ENCODE assay signal across 8 cellular contexts in genomic region chr19:1855040-1855827, GRCh38. TPM values are rescaled to one million over a fixed set of nuclear protein-coding genes. Genes with fewer than 3 reads are reported as not detected.
A peak's percentile ranks its signal among the peaks of the same experiment; 100 is the strongest.
DNase-seq lines count a peak whose midpoint lies in the region; ATAC-seq, FAIRE-seq and TF ChIP-seq lines count a peak whose summit lies in the region.

No MANE protein-coding gene starts in this region.

- H3K4me3 Mint-ChIP-seq in activated naive CD4-positive, alpha-beta T cell treated with anti-CD3 and anti-CD28 coated beads, Interleukin-2, amount 50 U/mL, for 24 hours, result peak overlapping the region; percentile 78
- peak overlapping the region; percentile 81 for H3K4me3 Mint-ChIP-seq in glutamatergic neuron (ENCODE audit: unreplicated experiment)

- peak overlapping the region; percentile 10 for H2BK12ac ChIP-seq in trophoblast cell (ENCODE audit: low read length)

- no peak for TF ChIP-seq POLR2A in A549 (IDR thresholded peaks at IDR 0.05; ENCODE audit: low read length)

- H3K79me1 ChIP-seq in trophoblast cell (ENCODE audit: low read length), result peaks cover 4% of the 10 kb centered on the region

- CTCF ChIA-PET in A549 (lab: Yijun Ruan, JAX), result interaction anchor here (0.8 to 7.4 kb wide), 3 partner anchors 9 to 27 kb away, joined by 4 to 60 read pairs (median 5); no protein-coding TSS in a partner anchor

- no peaks in the 10 kb centered on the region for H3K27me3 Mint-ChIP-seq in activated naive CD4-positive, alpha-beta T cell treated with anti-CD3 and anti-CD28 coated beads, Interleukin-2, amount 50 U/mL, for 24 hours
- H3K27me3 Mint-ChIP-seq in glutamatergic neuron (ENCODE audit: unreplicated experiment), result peaks cover 14% of the 10 kb centered on the region

- TF ChIP-seq EP300 in A549 (IDR thresholded peaks at IDR 0.05), result no peak

- H4K8ac ChIP-seq in trophoblast cell (ENCODE audit: low read depth, low read length), result peak overlapping the region; percentile 62

- peaks cover 59% of the 10 kb centered on the region for H3K4me1 Mint-ChIP-seq in activated naive CD4-positive, alpha-beta T cell treated with anti-CD3 and anti-CD28 coated beads, Interleukin-2, amount 50 U/mL, for 24 hours
- peaks cover 16% of the 10 kb centered on the region for H3K4me1 Mint-ChIP-seq in glutamatergic neuron (ENCODE audit: low read depth, unreplicated experiment)

- peak overlapping the region; percentile 40 for H4K12ac ChIP-seq in trophoblast cell (ENCODE audit: low read depth, low read length)

- H4K91ac ChIP-seq in trophoblast cell (ENCODE audit: low read depth, low read length), result peak overlapping the region; percentile 69

- H3K36me3 ChIP-seq in SJCRH30, result no peaks in the 10 kb centered on the region
- peaks cover 0 to 3% of the 10 kb centered on the region in 2 experiments for H3K36me3 ChIP-seq in trophoblast cell (ENCODE audit: control insufficient read depth in 1 of 2, insufficient read depth in 2 of 2, low read length in 2 of 2)
- H3K36me3 ChIP-seq in upper lobe of right lung, result no peaks in the 10 kb centered on the region

- H3K4me1 ChIP-seq in A549, result peaks cover 77% of the 10 kb centered on the region
- H3K4me1 ChIP-seq in SJCRH30, result peaks cover 15% of the 10 kb centered on the region
- peaks cover 22 to 24% of the 10 kb centered on the region in 2 experiments for H3K4me1 ChIP-seq in trophoblast cell (ENCODE audit: control insufficient read depth in 1 of 2, insufficient read depth in 2 of 2, low read length in 2 of 2)
- H3K4me1 ChIP-seq in upper lobe of right lung, result peaks cover 73% of the 10 kb centered on the region

- POLR2A ChIA-PET in A549 (lab: Yijun Ruan, JAX), result interaction anchor here (0.6 to 1.0 kb wide), 5 partner anchors 9 to 611 kb away, joined by 3 to 4 read pairs (median 3); no protein-coding TSS in a partner anchor

- DNase-seq in A549 (ENCODE audit: low read depth in 1 of 2, low spot score in 1 of 2) (peak; percentile 70 to 91), SJCRH30 (peak; percentile 90 to 92), glutamatergic neuron (peak; percentile 98), trophoblast cell (peak; percentile 62 to 71), upper lobe of right lung (peak; percentile 94)

- H3K4me3 ChIP-seq in A549, result peak overlapping the region; percentile 31; the same call in 2 of the 3 replicates
- peak overlapping the region; percentile 65 for H3K4me3 ChIP-seq in SJCRH30
- no peak overlapping the region for H3K4me3 ChIP-seq in trophoblast cell (ENCODE audit: low read depth, low read length)
- peak overlapping the region; percentile 51 for H3K4me3 ChIP-seq in upper lobe of right lung

- peak overlapping the region; percentile 60 for H3K18ac ChIP-seq in trophoblast cell (ENCODE audit: low read length)

- H3K9me3 ChIP-seq in A549, result no peaks in the 10 kb centered on the region
- no peaks in the 10 kb centered on the region for H3K9me3 ChIP-seq in SJCRH30 (replicated peaks)
- H3K9me3 ChIP-seq in trophoblast cell (ENCODE audit: insufficient read depth, low read depth, low read length), result peaks cover 3% of the 10 kb centered on the region
- H3K9me3 ChIP-seq in upper lobe of right lung, result no peaks in the 10 kb centered on the region

- peak overlapping the region; percentile 55 for H2AFZ ChIP-seq in trophoblast cell (ENCODE audit: insufficient read depth, low read length, poor library complexity)

- FAIRE-seq in A549 (lab: Jason Lieb, UNC), result no peak

- no peaks in the 10 kb centered on the region for H3K9me3 Mint-ChIP-seq in activated naive CD4-positive, alpha-beta T cell treated with anti-CD3 and anti-CD28 coated beads, Interleukin-2, amount 50 U/mL, for 24 hours
- peaks cover 19% of the 10 kb centered on the region for H3K9me3 Mint-ChIP-seq in glutamatergic neuron (ENCODE audit: unreplicated experiment)

- TF ChIP-seq RAD21 in A549 (conservative IDR thresholded peaks at IDR 0.05 in 1 of 2, IDR thresholded peaks at IDR 0.05 in 1 of 2), result no peak

- H2AK5ac ChIP-seq in trophoblast cell (ENCODE audit: low read length), result peak overlapping the region; percentile 50

- no peak for TF ChIP-seq CTCF in A549 (IDR thresholded peaks at IDR 0.05)
- no peak for TF ChIP-seq CTCF in glutamatergic neuron (IDR thresholded peaks at IDR 0.05; ENCODE audit: partially characterized antibody, unreplicated experiment)
- TF ChIP-seq CTCF in upper lobe of right lung (IDR thresholded peaks at IDR 0.05), result no peak

- ATAC-seq in A549 (peak; percentile 51 to 80), GM18867 (IDR thresholded peaks at IDR 0.05; ENCODE audit: unreplicated experiment) (peak; percentile 53), HG03521 (IDR thresholded peaks at IDR 0.05; ENCODE audit: unreplicated experiment) (peak; percentile 39), upper lobe of right lung (peak; percentile 80)

- H3K4me2 ChIP-seq in A549 (peak overlapping the region; percentile 99), trophoblast cell (ENCODE audit: low read length) (peak overlapping the region; percentile 40)

- peaks cover 3% of the 10 kb centered on the region for H3K79me2 ChIP-seq in trophoblast cell (ENCODE audit: control insufficient read depth, insufficient read depth, low read length, poor library complexity)

- H3K14ac ChIP-seq in trophoblast cell (ENCODE audit: low read length), result peak overlapping the region; percentile 61

- H3K36me3 Mint-ChIP-seq in activated naive CD4-positive, alpha-beta T cell treated with anti-CD3 and anti-CD28 coated beads, Interleukin-2, amount 50 U/mL, for 24 hours, result no peaks in the 10 kb centered on the region
- H3K36me3 Mint-ChIP-seq in glutamatergic neuron (ENCODE audit: unreplicated experiment), result no peaks in the 10 kb centered on the region

- peak overlapping the region; percentile 31 for H3K9ac ChIP-seq in trophoblast cell (ENCODE audit: low read length)

- peak overlapping the region; percentile 79 for H3K27ac Mint-ChIP-seq in activated naive CD4-positive, alpha-beta T cell treated with anti-CD3 and anti-CD28 coated beads, Interleukin-2, amount 50 U/mL, for 24 hours
- peak overlapping the region; percentile 99 for H3K27ac Mint-ChIP-seq in glutamatergic neuron (ENCODE audit: unreplicated experiment)

- intact Hi-C loops in upper lobe of right lung (cut with DNase I), result no loop called here

- no peak overlapping the region for H3K23ac ChIP-seq in trophoblast cell (ENCODE audit: low read length)

- no peak overlapping the region for H3K4ac ChIP-seq in trophoblast cell (ENCODE audit: low read depth, low read length)

- H3K27me3 ChIP-seq in SJCRH30, result no peaks in the 10 kb centered on the region
- H3K27me3 ChIP-seq in trophoblast cell (ENCODE audit: insufficient read depth, low read length), result no peaks in the 10 kb centered on the region
- no peaks in the 10 kb centered on the region for H3K27me3 ChIP-seq in upper lobe of right lung

- peak overlapping the region; percentile 85 to 100 for H3K27ac ChIP-seq in A549
- peak overlapping the region; percentile 56 for H3K27ac ChIP-seq in SJCRH30
- H3K27ac ChIP-seq in trophoblast cell (ENCODE audit: low read depth, low read length), result peak overlapping the region; percentile 37
- H3K27ac ChIP-seq in upper lobe of right lung, result peak overlapping the region; percentile 94

- H2BK120ac ChIP-seq in trophoblast cell (ENCODE audit: insufficient read depth, low read length, poor library complexity), result no peak overlapping the region

- 2% methylated on average over 6 of the region's 33 CpGs for WGBS in A549 (ENCODE audit: missing lambda C conversion rate)
- no CpG with 5 or more reads among the region's 33 CpGs for WGBS in trophoblast cell (ENCODE audit: extremely low coverage, insufficient coverage, insufficient read length)

- peak overlapping the region; percentile 26 for H2BK5ac ChIP-seq in trophoblast cell (ENCODE audit: low read depth, low read length, poor library complexity)

RNA-seq across cellular contexts. Expression of gene REXO1, which starts 7.0 kb away (rescaled TPM):
- 5.6 and 7.3 TPM in 2 replicates for polyA plus RNA-seq in A549 (2011; rRNA removed)
- 25.2 and 29.8 TPM in 2 replicates for polyA plus RNA-seq in A549 (2012; cell fraction: cytosol; rRNA removed)
- polyA plus RNA-seq in A549 (2012; cell fraction: nucleus; rRNA removed), result 73.2 and 590 TPM in 2 replicates
- polyA plus RNA-seq in A549 (2017; fragmentation: RNase III; extraction: RNeasy Plus Mini Kit Qiagen cat#74134 plus additional on column Dnase treatment), result 13.8 to 15.6 TPM (median 14.5 TPM) in 3 replicates
- polyA minus RNA-seq in A549 (2011; rRNA and poly(A)+ RNA removed), result 5.5 and 18.1 TPM in 2 replicates
- total RNA-seq in SJCRH30 (2014; rRNA removed; shearing (Covaris generic)), result 17.7 and 19.1 TPM in 2 replicates
- total RNA-seq in glutamatergic neuron (ENCODE audit: unreplicated experiment), result 65.7 TPM
- 24.5 and 26.8 TPM in 2 replicates for polyA plus RNA-seq in trophoblast cell (2013)
- total RNA-seq in upper lobe of right lung, result 37.2 TPM

RNA-seq across cellular contexts. Expression of gene KLF16, which starts 8.1 kb away (rescaled TPM):
- polyA plus RNA-seq in A549 (2011; rRNA removed), result 4.1 and 5.8 TPM in 2 replicates
- 22.9 and 43.9 TPM in 2 replicates for polyA plus RNA-seq in A549 (2012; cell fraction: cytosol; rRNA removed)
- polyA plus RNA-seq in A549 (2012; cell fraction: nucleus; rRNA removed), result 36.5 and 74.1 TPM in 2 replicates
- polyA plus RNA-seq in A549 (2017; fragmentation: RNase III; extraction: RNeasy Plus Mini Kit Qiagen cat#74134 plus additional on column Dnase treatment), result 23.9 to 28.0 TPM (median 25.7 TPM) in 3 replicates
- polyA minus RNA-seq in A549 (2011; rRNA and poly(A)+ RNA removed), result 2.7 and 4.3 TPM in 2 replicates
- 5.1 and 5.8 TPM in 2 replicates for total RNA-seq in SJCRH30 (2014; rRNA removed; shearing (Covaris generic))
- 30.6 TPM for total RNA-seq in glutamatergic neuron (ENCODE audit: unreplicated experiment)
- 18.5 and 21.1 TPM in 2 replicates for polyA plus RNA-seq in trophoblast cell (2013)
- total RNA-seq in upper lobe of right lung, result 28.0 TPM

RNA-seq across cellular contexts. Expression of gene ABHD17A, which starts 30.1 kb away (rescaled TPM):
- 12.8 and 14.8 TPM in 2 replicates for polyA plus RNA-seq in A549 (2011; rRNA removed)
- 38.5 and 63.7 TPM in 2 replicates for polyA plus RNA-seq in A549 (2012; cell fraction: cytosol; rRNA removed)
- polyA plus RNA-seq in A549 (2012; cell fraction: nucleus; rRNA removed), result 70.9 and 111 TPM in 2 replicates
- polyA plus RNA-seq in A549 (2017; fragmentation: RNase III; extraction: RNeasy Plus Mini Kit Qiagen cat#74134 plus additional on column Dnase treatment), result 20.9 to 23.1 TPM (median 21.7 TPM) in 3 replicates
- 4.3 and 5.5 TPM in 2 replicates for polyA minus RNA-seq in A549 (2011; rRNA and poly(A)+ RNA removed)
- 39.2 and 41.6 TPM in 2 replicates for total RNA-seq in SJCRH30 (2014; rRNA removed; shearing (Covaris generic))
- total RNA-seq in glutamatergic neuron (ENCODE audit: unreplicated experiment), result 75.1 TPM
- 55.3 and 58.0 TPM in 2 replicates for polyA plus RNA-seq in trophoblast cell (2013)
- 76.1 TPM for total RNA-seq in upper lobe of right lung

RNA-seq across cellular contexts. Expression of gene ATP8B3, which starts 43.2 kb away (rescaled TPM):
- polyA plus RNA-seq in A549 (2011; rRNA removed) (2.7 and 4.7 TPM in 2 replicates), A549 (2017; fragmentation: RNase III; extraction: RNeasy Plus Mini Kit Qiagen cat#74134 plus additional on column Dnase treatment) (3.2 to 4.2 TPM (median 3.9 TPM) in 3 replicates)
- 4.8 and 6.9 TPM in 2 replicates for polyA plus RNA-seq in A549 (2012; cell fraction: cytosol; rRNA removed)
- polyA plus RNA-seq in A549 (2012; cell fraction: nucleus; rRNA removed), result 19.2 and 19.8 TPM in 2 replicates
- polyA minus RNA-seq in A549 (2011; rRNA and poly(A)+ RNA removed), result 4.5 and 6.4 TPM in 2 replicates
- 0.08 TPM in 1 of 2 replicates, not detected in the other for total RNA-seq in SJCRH30 (2014; rRNA removed; shearing (Covaris generic))
- total RNA-seq in glutamatergic neuron (ENCODE audit: unreplicated experiment) (2.5 TPM), upper lobe of right lung (0.64 TPM)
- polyA plus RNA-seq in trophoblast cell (2013), result 0.94 and 0.97 TPM in 2 replicates

RNA-seq across cellular contexts. Expression of gene ADAT3, which starts 50.0 kb away (rescaled TPM):
- polyA plus RNA-seq in A549 (2011; rRNA removed) (0.65 and 0.66 TPM in 2 replicates), A549 (2017; fragmentation: RNase III; extraction: RNeasy Plus Mini Kit Qiagen cat#74134 plus additional on column Dnase treatment) (4.2 to 5.6 TPM (median 5.3 TPM) in 3 replicates)
- 4.3 and 7.9 TPM in 2 replicates for polyA plus RNA-seq in A549 (2012; cell fraction: cytosol; rRNA removed)
- polyA plus RNA-seq in A549 (2012; cell fraction: nucleus; rRNA removed), result 9.1 and 18.1 TPM in 2 replicates
- polyA minus RNA-seq in A549 (2011; rRNA and poly(A)+ RNA removed), result 0.58 and 1.3 TPM in 2 replicates
- total RNA-seq in SJCRH30 (2014; rRNA removed; shearing (Covaris generic)), result 4.7 and 4.8 TPM in 2 replicates
- total RNA-seq in glutamatergic neuron (ENCODE audit: unreplicated experiment) (10.9 TPM), upper lobe of right lung (6.3 TPM)
- polyA plus RNA-seq in trophoblast cell (2013), result 10.9 and 12.1 TPM in 2 replicates

Comparison
In these comparisons a context has a peak if more than half of its experiments do, and no peak if none do; other contexts are left out.
1. H3K27ac ChIP-seq: peak in every context shown above with its lines; median percentile 94 in upper lobe of right lung; 92 in A549; 56 in SJCRH30; 37 in trophoblast cell.